Comparison of ENCODE assay signal across 8 cellular contexts in genomic region chr5:178626484-178627258, GRCh38. TPM values are rescaled to one million over a fixed set of nuclear protein-coding genes. Genes with fewer than 3 reads are reported as not detected.
A peak's percentile ranks its signal among the peaks of the same experiment; 100 is the strongest.
DNase-seq lines count a peak whose midpoint lies in the region; ATAC-seq, FAIRE-seq and TF ChIP-seq lines count a peak whose summit lies in the region.

CLK4 (minus strand) TSS chr5:178627050; CDS start chr5:178623416, 3,634 bp downstream.

- H3K27ac ChIP-seq in angular gyrus (ENCODE audit: low read depth, low read length) (peak within 1 kb of the TSS; percentile 90), right atrium auricular region (peak within 1 kb of the TSS; percentile 97 to 99)

- H3K4me1 ChIP-seq in right atrium auricular region: peaks cover 0 to 32% of the 10 kb centered on the region in 2 donors

- no peaks in the 10 kb centered on the region for H3K27me3 ChIP-seq in right atrium auricular region

- DNase-seq in NCI-H187 treated with DMSO at 0.1 percent for 48 hours (lab: John Stamatoyannopoulos, UW) (peak; percentile 63), T-helper 2 cell (peak; percentile 93 to 96 (median 94)), right atrium auricular region (ENCODE audit: low spot score) (peak; percentile 95), pulmonary artery endothelial cell (ENCODE audit: low read depth, low spot score) (peak; percentile 77), urothelium cell line (ENCODE audit: low spot score) (peak; percentile 94)

- H3K9me3 ChIP-seq in right atrium auricular region: no peaks in the 10 kb centered on the region

- H3K4me3 ChIP-seq in right atrium auricular region: peak within 1 kb of the TSS; percentile 71 to 85

- H3K36me3 ChIP-seq in right atrium auricular region: peaks cover 12% of the 10 kb centered on the region

- peak; percentile 80 for ATAC-seq in GM18502 (IDR thresholded peaks at IDR 0.05; ENCODE audit: poor library complexity, unreplicated experiment)
- peak; percentile 76 for ATAC-seq in HG02938 (IDR thresholded peaks at IDR 0.05; ENCODE audit: unreplicated experiment)

- no peak for TF ChIP-seq CTCF in right atrium auricular region (IDR thresholded peaks at IDR 0.05)

- peak; percentile 61 for FAIRE-seq in urothelium cell line (lab: Jason Lieb, UNC)

RNA-seq across cellular contexts. Expression of gene CLK4, which starts in this region (rescaled TPM):
- total RNA-seq in right atrium auricular region (10 to 100 TPM in 1 of 2 donors, 1 to 10 TPM in 1; 9.6 to 17.3 TPM), pulmonary artery endothelial cell (17.5 and 32.0 TPM in 2 replicates)

Comparison
In these comparisons a context has a peak if more than half of its experiments do, and no peak if none do; other contexts are left out.
1. Peak in every context shown above with its lines: DNase-seq, ATAC-seq, H3K4me3 ChIP-seq and H3K27ac ChIP-seq.